In genomic region chr5:75507841-75508240, GRCh38 we compare ENCODE assay signal across 25 cellular contexts.
"Had no signal": no experiment of that assay in that cellular context is flagged by ENCODE, and none has a peak within 500 bp of the region (broad histone marks: within the 10 kb centered on the region; RNA-seq: fewer than 3 reads in every experiment).

No MANE protein-coding gene starts in this region.

- H3K4me3 ChIP-seq: PC-9 had no signal

- H3K9me3 Mint-ChIP-seq: activated CD4-positive, alpha-beta memory T cell treated with anti-CD3 and anti-CD28 coated beads for 36 hours; activated naive CD8-positive, alpha-beta T cell treated with anti-CD3 and anti-CD28 coated beads, Interleukin-2, amount 10 ng/mL, durations not matched to agents 7 days and 5 days; central memory CD8-positive, alpha-beta T cell had no signal

- H3K4me3 Mint-ChIP-seq: activated CD4-positive, alpha-beta memory T cell treated with anti-CD3 and anti-CD28 coated beads for 36 hours; activated CD4-positive, alpha-beta T cell treated with anti-CD3 and anti-CD28 coated beads, Interleukin-2, amount 10 ng/mL, durations not matched to agents 7 days and 5 days; activated naive CD8-positive, alpha-beta T cell treated with anti-CD3 and anti-CD28 coated beads, Interleukin-2, amount 10 ng/mL, durations not matched to agents 7 days and 5 days; central memory CD8-positive, alpha-beta T cell; T-helper 17 cell; WTC11 had no signal

- H3K27me3 Mint-ChIP-seq: activated CD4-positive, alpha-beta memory T cell treated with anti-CD3 and anti-CD28 coated beads for 36 hours; activated CD4-positive, alpha-beta T cell treated with anti-CD3 and anti-CD28 coated beads, Interleukin-2, amount 10 ng/mL, durations not matched to agents 7 days and 5 days; activated naive CD8-positive, alpha-beta T cell treated with anti-CD3 and anti-CD28 coated beads, Interleukin-2, amount 10 ng/mL, durations not matched to agents 7 days and 5 days; central memory CD8-positive, alpha-beta T cell; T-helper 17 cell had no signal

- H2AFZ ChIP-seq: PC-9 had no signal

- H3K27ac Mint-ChIP-seq: activated CD4-positive, alpha-beta memory T cell treated with anti-CD3 and anti-CD28 coated beads for 36 hours; activated naive CD8-positive, alpha-beta T cell treated with anti-CD3 and anti-CD28 coated beads, Interleukin-2, amount 10 ng/mL, durations not matched to agents 7 days and 5 days; activated T-helper 2 cell treated with anti-CD3 and anti-CD28 coated beads, Interferon-gamma antibody, Interleukin-2, Interleukin-4, amounts not matched to agents 10 μg/mL and 5 μg/mL and 100 μg/mL, durations not matched to agents 14 hours and 24 hours and 36 hours; WTC11 had no signal

- ATAC-seq: T-helper 17 cell, WTC11 had no signal

- DNase-seq: activated CD4-positive, alpha-beta memory T cell treated with anti-CD3 and anti-CD28 coated beads for 36 hours; activated CD4-positive, alpha-beta T cell treated with anti-CD3 and anti-CD28 coated beads for 1 hour; activated CD4-positive, alpha-beta T cell treated with anti-CD3 and anti-CD28 coated beads, Interleukin-2, amount 10 ng/mL, durations not matched to agents 7 days and 5 days; activated CD8-positive, alpha-beta memory T cell treated with anti-CD3 and anti-CD28 coated beads for 24 hours; activated naive CD4-positive, alpha-beta T cell treated with anti-CD3 and anti-CD28 coated beads, Interleukin-2, amount 50 U/mL, for 16 hours; activated naive CD8-positive, alpha-beta T cell treated with anti-CD3 and anti-CD28 coated beads, Interleukin-2, amount 10 ng/mL, durations not matched to agents 7 days and 5 days; activated T-cell treated with anti-CD3 and anti-CD28 coated beads for 4 hours; activated T-cell treated with anti-CD3 and anti-CD28 coated beads, Interleukin-2, amount 50 U/mL, for 48 hours; aorta; KG1; MV-4-11; NCI-H1092 treated with DMSO at 0.1 percent for 48 hours; NCI-H1436; NCI-H1694 treated with DMSO at 0.1 percent for 48 hours; NCI-H2029 treated with DMSO at 0.1 percent for 48 hours; NCI-H345; NCI-H510A; PC-9; SHP77 treated with DMSO at 0.1 percent for 48 hours; T-helper 17 cell; T-helper 9 cell had no signal

- H3K4me2 ChIP-seq: PC-9 had no signal

- H3K27ac ChIP-seq: PC-9 had no signal

- FAIRE-seq: bronchial epithelial cell had no signal
